Comparison of ENCODE assay signal across 23 cellular contexts in genomic region chr16:14119799-14120198, GRCh38. TPM values are rescaled to one million over a fixed set of nuclear protein-coding genes. Genes with fewer than 3 reads are reported as not detected.
DNase-seq lines count a peak whose midpoint lies in the region; ATAC-seq and TF ChIP-seq lines count a peak whose summit lies in the region.
"Had no signal": no experiment of that assay in that cellular context is flagged by ENCODE, and none has a peak within 500 bp of the region (broad histone marks: within the 10 kb centered on the region; RNA-seq: fewer than 3 reads in every experiment).

No MANE protein-coding gene starts in this region.

- no peaks in the 10 kb centered on the region for H3K36me3 ChIP-seq in HEK293 (ENCODE audit: control insufficient read depth in 2 of 2, insufficient read depth in 1 of 2, low read length in 2 of 2)
- no peaks in the 10 kb centered on the region for H3K36me3 ChIP-seq in right atrium auricular region
- H3K36me3 ChIP-seq: BE2C had no signal

- 0 out of 2 replicates have a peak, but pooled peaks cover 2% of the 10 kb centered on the region for H3K4me1 ChIP-seq in HEK293 (ENCODE audit: control insufficient read depth, insufficient read depth, low read length)
- H3K4me1 ChIP-seq in right atrium auricular region = peaks cover 0 to 15% of the 10 kb centered on the region in 2 donors
- H3K4me1 ChIP-seq: BE2C, BLaER1 had no signal

- H3K36me3 Mint-ChIP-seq in stimulated activated memory B cell treated with anti-CD40 and anti-IgM and Interleukin-4, amounts not matched to agents 10 μg/mL and 1 μg/mL and 100 μg/mL, for 72 hours = peaks cover 31% of the 10 kb centered on the region

- H3K4me3 Mint-ChIP-seq in stimulated activated memory B cell treated with anti-CD40 and anti-IgM and Interleukin-4, amounts not matched to agents 10 μg/mL and 1 μg/mL and 100 μg/mL, for 72 hours = no peak overlapping the region
- H3K4me3 Mint-ChIP-seq: CD14-positive monocyte; CD4-positive, alpha-beta memory T cell; CD4-positive, CD25-positive, alpha-beta regulatory T cell; CD8-positive, alpha-beta memory T cell had no signal

- H3K9me3 ChIP-seq in HEK293 (ENCODE audit: control insufficient read depth, insufficient read depth, low read depth, low read length) (no peaks in the 10 kb centered on the region), right atrium auricular region (no peaks in the 10 kb centered on the region)
- H3K9me3 ChIP-seq: BE2C had no signal

- CTCF ChIA-PET in HEK293 (lab: Yijun Ruan, JAX) = interaction anchor here (1.2 kb wide), 1 partner anchor 15 kb away, joined by 3 read pairs; no protein-coding TSS in a partner anchor

- peaks cover 3% of the 10 kb centered on the region for H3K9me3 Mint-ChIP-seq in stimulated activated memory B cell treated with anti-CD40 and anti-IgM and Interleukin-4, amounts not matched to agents 10 μg/mL and 1 μg/mL and 100 μg/mL, for 72 hours

- peak overlapping the region; percentile 42 for H3K27ac Mint-ChIP-seq in stimulated activated memory B cell treated with anti-CD40 and anti-IgM and Interleukin-4, amounts not matched to agents 10 μg/mL and 1 μg/mL and 100 μg/mL, for 72 hours
- H3K27ac Mint-ChIP-seq: CD14-positive monocyte; CD4-positive, alpha-beta memory T cell; CD8-positive, alpha-beta memory T cell had no signal

- H3K27ac ChIP-seq in HEK293 (ENCODE audit: extremely low read depth, low read depth, low read length) (no peak overlapping the region), right atrium auricular region (no peak overlapping the region)
- H3K27ac ChIP-seq: BLaER1 had no signal

- DNase-seq in dedifferentiated amniotic fluid mesenchymal stem cell (ENCODE audit: extremely low spot score) (peak; percentile 9), D341Med (ENCODE audit: low spot score) (no peak), right atrium auricular region (ENCODE audit: low spot score) (no peak), DMS114 treated with DMSO at 0.1 percent for 48 hours (lab: John Stamatoyannopoulos, UW; ENCODE audit: unreplicated experiment) (no peak)
- DNase-seq: 8988T; ACHN; BE2C; C1 segment of cervical spinal cord; CD4-positive, alpha-beta memory T cell; CD4-positive, CD25-positive, alpha-beta regulatory T cell; CD8-positive, alpha-beta memory T cell; COR-L47; DMS153; DMS53; DMS79; DND-41; EL; GDM1 had no signal

- no peaks in the 10 kb centered on the region for H3K27me3 Mint-ChIP-seq in stimulated activated memory B cell treated with anti-CD40 and anti-IgM and Interleukin-4, amounts not matched to agents 10 μg/mL and 1 μg/mL and 100 μg/mL, for 72 hours
- H3K27me3 Mint-ChIP-seq: CD4-positive, alpha-beta memory T cell; CD4-positive, CD25-positive, alpha-beta regulatory T cell had no signal

- TF ChIP-seq CTCF in HEK293 (tag by site-specific recombination; IDR thresholded peaks at IDR 0.05) = no peak
- no peak for TF ChIP-seq CTCF in right atrium auricular region (IDR thresholded peaks at IDR 0.05)

- H3K4me3 ChIP-seq in HEK293 (ENCODE audit: low read depth, low read length) (no peak overlapping the region), right atrium auricular region (no peak overlapping the region)
- H3K4me3 ChIP-seq: BLaER1, GM12878 had no signal

- H3K4me1 Mint-ChIP-seq in stimulated activated memory B cell treated with anti-CD40 and anti-IgM and Interleukin-4, amounts not matched to agents 10 μg/mL and 1 μg/mL and 100 μg/mL, for 72 hours = peaks cover 37% of the 10 kb centered on the region

- POLR2A ChIA-PET in HEK293 (lab: Yijun Ruan, JAX) = no interaction called here

- ATAC-seq in stimulated activated memory B cell treated with anti-CD40 and anti-IgM and Interleukin-4, amounts not matched to agents 10 μg/mL and 1 μg/mL and 100 μg/mL, for 72 hours = no peak
- ATAC-seq: GM12878 had no signal

- no peaks in the 10 kb centered on the region for H3K27me3 ChIP-seq in right atrium auricular region
- H3K27me3 ChIP-seq: BE2C, BLaER1 had no signal

TF ChIP-seq in HEK293, 187 proteins besides CTCF, POLR2A, EP300 and RAD21:
- TF ChIP-seq ZNF184 (tag by site-specific recombination; IDR thresholded peaks at IDR 0.05) (peak; percentile 98), ZNF610 (tag by site-specific recombination; IDR thresholded peaks at IDR 0.05; ENCODE audit: borderline replicate concordance) (no peak)

RNA-seq across cellular contexts. Expression of gene MRTFB, which starts 48.7 kb away (rescaled TPM):
- total RNA-seq in right atrium auricular region = 10 to 100 TPM; 38.6 to 46.5 TPM
